ENCODE assay signal across 24 cellular contexts in genomic region chr1:235351441-235351840, GRCh38.
"Had no signal": no experiment of that assay in that cellular context is flagged by ENCODE, and none has a peak within 500 bp of the region (broad histone marks: within the 10 kb centered on the region; RNA-seq: fewer than 3 reads in every experiment).

No MANE protein-coding gene starts in this region.

- H3K36me3 ChIP-seq: brain microvascular endothelial cell had no signal

- H3K4me1 ChIP-seq: esophagus muscularis mucosa, foreskin keratinocyte had no signal

- DNase-seq: activated CD4-positive, alpha-beta T cell treated with anti-CD3 and anti-CD28 coated beads for 1 hour; activated CD4-positive, alpha-beta T cell treated with anti-CD3 and anti-CD28 coated beads for 4 hours; activated CD4-positive, alpha-beta T cell treated with anti-CD3 and anti-CD28 coated beads, Interleukin-2, amount 10 ng/mL, durations not matched to agents 7 days and 5 days; activated CD4-positive, alpha-beta T cell treated with anti-CD3 and anti-CD28 coated beads, Interleukin-2, amount 50 U/mL, for 4 hours; activated CD8-positive, alpha-beta memory T cell treated with anti-CD3 and anti-CD28 coated beads for 24 hours; activated CD8-positive, alpha-beta T cell treated with anti-CD3 and anti-CD28 coated beads for 36 hours; activated effector memory CD4-positive, alpha-beta T cell treated with Interleukin-2 at 50 U/mL for 16 hours; activated gamma-delta T cell treated with Interleukin-2 at 50 U/mL for 16 hours; activated naive CD4-positive, alpha-beta T cell treated with anti-CD3 and anti-CD28 coated beads, Interleukin-2, amount 50 U/mL, for 16 hours; activated naive CD4-positive, alpha-beta T cell treated with Interleukin-2 at 50 U/mL for 16 hours; activated T-cell treated with anti-CD3 and anti-CD28 coated beads, Interleukin-2, amount 50 U/mL, for 4 hours; amniotic stem cell; anterior cingulate cortex; brain microvascular endothelial cell; dorsolateral prefrontal cortex; effector memory CD4-positive, alpha-beta T cell; endodermal cell; erythroblast; foreskin keratinocyte; head of caudate nucleus; T-helper 2 cell had no signal

- H3K27me3 ChIP-seq: brain microvascular endothelial cell, dorsolateral prefrontal cortex, esophagus muscularis mucosa, foreskin keratinocyte had no signal

- H3K4me3 ChIP-seq: coronary artery, dorsolateral prefrontal cortex, esophagus muscularis mucosa had no signal

- H3K27ac ChIP-seq: brain microvascular endothelial cell, coronary artery, esophagus muscularis mucosa, foreskin keratinocyte, VCaP had no signal

- H3K9me3 ChIP-seq: esophagus muscularis mucosa had no signal
